In genomic region chr17:35844547-35844946, GRCh38 we compare ENCODE assay signal across 24 cellular contexts. TPM values are rescaled to one million over a fixed set of nuclear protein-coding genes. Genes with fewer than 3 reads are reported as not detected.
A peak's percentile ranks its signal among the peaks of the same experiment; 100 is the strongest.
DNase-seq lines count a peak whose midpoint lies in the region; ATAC-seq, FAIRE-seq and TF ChIP-seq lines count a peak whose summit lies in the region.
"Had no signal": no experiment of that assay in that cellular context is flagged by ENCODE, and none has a peak within 500 bp of the region (broad histone marks: within the 10 kb centered on the region; RNA-seq: fewer than 3 reads in every experiment).

No MANE protein-coding gene starts in this region.

- no peak overlapping the region for H3K27ac ChIP-seq in HEK293 (ENCODE audit: extremely low read depth, low read depth, low read length)
- H3K27ac ChIP-seq in GM12878 (ENCODE audit: control insufficient read depth, insufficient read depth) = no peak overlapping the region
- H3K27ac ChIP-seq in right cardiac atrium (ENCODE audit: low read length) = no peak overlapping the region
- H3K27ac ChIP-seq in thyroid gland = no peak overlapping the region
- H3K27ac ChIP-seq: 22Rv1, HL-60, RWPE1 had no signal

- H3K36me3 ChIP-seq in HEK293 (ENCODE audit: control insufficient read depth in 2 of 2, insufficient read depth in 1 of 2, low read length in 2 of 2) (peaks cover 94 to 98% of the 10 kb centered on the region in 2 experiments), GM12878 (ENCODE audit: control insufficient read depth in 2 of 2, insufficient read depth in 2 of 2, low read length in 1 of 2) (peaks cover 11 to 39% of the 10 kb centered on the region in 2 experiments), thyroid gland (peaks cover 54 to 81% of the 10 kb centered on the region in 2 donors)

- H3K4me3 Mint-ChIP-seq in T-helper 1 cell treated with Interleukin-12 subunit alpha and Interleukin-12 subunit beta and Interleukin-4 antibody, amounts not matched to agents 30 μg/mL and 1 μg/mL, for 36 hours = no peak overlapping the region
- no peak overlapping the region for H3K4me3 Mint-ChIP-seq in neural crest cell
- H3K4me3 Mint-ChIP-seq: B cell had no signal

- H2AFZ ChIP-seq in GM12878 (ENCODE audit: control insufficient read depth, low read depth, low read length) = no peak overlapping the region

- no peak for ATAC-seq in GM12878
- ATAC-seq in right cardiac atrium = no peak
- ATAC-seq: SK-N-SH treated with all-trans-retinoic acid at 6 μM for 48 hours had no signal

- no peaks in the 10 kb centered on the region for H3K9me3 Mint-ChIP-seq in T-helper 1 cell treated with Interleukin-12 subunit alpha and Interleukin-12 subunit beta and Interleukin-4 antibody, amounts not matched to agents 30 μg/mL and 1 μg/mL, for 36 hours
- H3K9me3 Mint-ChIP-seq in neural crest cell = no peaks in the 10 kb centered on the region

- POLR2A ChIA-PET in HEK293 (lab: Yijun Ruan, JAX) = no interaction called here
- POLR2A ChIA-PET in GM12878 (lab: Charles Lee) = no interaction called here

- CTCF ChIA-PET in HEK293 (lab: Yijun Ruan, JAX) (no interaction called here), GM12878 (lab: Yijun Ruan, JAX) (no interaction called here)

- DNase-seq in T-helper 1 cell (no peak), GM12878 (ENCODE audit: low read depth, low spot score) (no peak), neural crest cell (ENCODE audit: low read depth, low spot score) (no peak), amygdala (lab: John Stamatoyannopoulos, UW) (no peak), right cardiac atrium (no peak), thyroid gland (no peak)
- DNase-seq: NCI-H1092 treated with DMSO at 0.1 percent for 48 hours, NCI-H2081 treated with DMSO at 0.1 percent for 48 hours, NCI-H446 treated with DMSO at 0.1 percent for 48 hours, NCI-H69, SIG-M5 had no signal

- H3K4me2 ChIP-seq in GM12878 (ENCODE audit: control insufficient read depth, insufficient read depth) = no peak overlapping the region

- peaks cover 4% of the 10 kb centered on the region for H3K4me1 Mint-ChIP-seq in T-helper 1 cell treated with Interleukin-12 subunit alpha and Interleukin-12 subunit beta and Interleukin-4 antibody, amounts not matched to agents 30 μg/mL and 1 μg/mL, for 36 hours (ENCODE audit: low read depth)
- H3K4me1 Mint-ChIP-seq in neural crest cell = no peaks in the 10 kb centered on the region
- H3K4me1 Mint-ChIP-seq: B cell had no signal

- SMC1A ChIA-PET in GM12878 (lab: Charles Lee; ENCODE audit: uncharacterized antibody, unreplicated experiment) = no interaction called here

- no peak for FAIRE-seq in GM12878 (lab: Jason Lieb, UNC)
- FAIRE-seq: GM12891, GM18507 had no signal

- no peaks in the 10 kb centered on the region for H3K27me3 ChIP-seq in GM12878 (replicated peaks in 1 of 2; ENCODE audit: control insufficient read depth in 2 of 2, insufficient read depth in 2 of 2, low read length in 1 of 2)
- H3K27me3 ChIP-seq in right cardiac atrium (ENCODE audit: control insufficient read depth, insufficient read depth) = no peaks in the 10 kb centered on the region
- no peaks in the 10 kb centered on the region for H3K27me3 ChIP-seq in thyroid gland

- H3K4me1 ChIP-seq in HEK293 (ENCODE audit: control insufficient read depth, insufficient read depth, low read length) (no peaks in the 10 kb centered on the region), GM12878 (ENCODE audit: control insufficient read depth, insufficient read depth, low read length) (no peaks in the 10 kb centered on the region), right cardiac atrium (ENCODE audit: control insufficient read depth, insufficient read depth, low read length) (no peaks in the 10 kb centered on the region), thyroid gland (no peaks in the 10 kb centered on the region)

- H4K20me1 ChIP-seq in GM12878 (ENCODE audit: control insufficient read depth, insufficient read depth) = no peaks in the 10 kb centered on the region

- TF ChIP-seq CTCF in HEK293 (tag by site-specific recombination; IDR thresholded peaks at IDR 0.05) (no peak), GM12878 (IDR thresholded peaks at IDR 0.05 in 2 of 3, conservative IDR thresholded peaks at IDR 0.05 in 1 of 3; ENCODE audit: control insufficient read depth in 2 of 3, extremely low read depth in 1 of 3, insufficient read depth in 1 of 3, low read depth in 3 of 3, low read length in 3 of 3) (no peak), neural crest cell (conservative IDR thresholded peaks at IDR 0.05) (no peak), thyroid gland (IDR thresholded peaks at IDR 0.05) (no peak)

- TF ChIP-seq EP300 in GM12878 (IDR thresholded peaks at IDR 0.05; ENCODE audit: borderline replicate concordance in 1 of 2, control insufficient read depth in 1 of 2, low read depth in 2 of 2, low read length in 2 of 2) = no peak

- TF ChIP-seq RAD21 in GM12878 (IDR thresholded peaks at IDR 0.05; ENCODE audit: insufficient read depth, low read depth, low read length) = no peak

- H3K27ac Mint-ChIP-seq in T-helper 1 cell treated with Interleukin-12 subunit alpha and Interleukin-12 subunit beta and Interleukin-4 antibody, amounts not matched to agents 30 μg/mL and 1 μg/mL, for 36 hours = peak overlapping the region; percentile 49
- peak overlapping the region; percentile 75 for H3K27ac Mint-ChIP-seq in neural crest cell (ENCODE audit: unreplicated experiment)
- H3K27ac Mint-ChIP-seq: B cell had no signal

- intact Hi-C loops in GM12878 (cut with micrococcal nuclease; ENCODE audit: unreplicated experiment) = no loop called here
- intact Hi-C loops in right cardiac atrium (cut with DNase I) = no loop called here
- intact Hi-C loops in thyroid gland (cut with DNase I) = no loop called here

- no peaks in the 10 kb centered on the region for H3K27me3 Mint-ChIP-seq in T-helper 1 cell treated with Interleukin-12 subunit alpha and Interleukin-12 subunit beta and Interleukin-4 antibody, amounts not matched to agents 30 μg/mL and 1 μg/mL, for 36 hours (ENCODE audit: low read depth)
- H3K27me3 Mint-ChIP-seq in neural crest cell (ENCODE audit: low read depth) = no peaks in the 10 kb centered on the region
- H3K27me3 Mint-ChIP-seq: B cell had no signal

- no peak overlapping the region for H3K4me3 ChIP-seq in HEK293 (ENCODE audit: low read depth, low read length)
- no peak overlapping the region for H3K4me3 ChIP-seq in GM12878
- H3K4me3 ChIP-seq in right cardiac atrium (ENCODE audit: low read length) = no peak overlapping the region
- H3K4me3 ChIP-seq in thyroid gland (replicated peaks in 1 of 3) = no peak overlapping the region

- H3K9me3 ChIP-seq in HEK293 (ENCODE audit: control insufficient read depth, insufficient read depth, low read depth, low read length) (no peaks in the 10 kb centered on the region), GM12878 (replicated peaks; ENCODE audit: control insufficient read depth, insufficient read depth, low read length) (no peaks in the 10 kb centered on the region), right cardiac atrium (ENCODE audit: control insufficient read depth, low read length) (no peaks in the 10 kb centered on the region), thyroid gland (no peaks in the 10 kb centered on the region)

- in situ Hi-C loops in GM12878 (cut with MboI) = no loop called here

- TSS peak; percentile 88 for BruUV-seq in GM12878 (replicated peaks; lab: Mats Ljungman, UMichigan)

- H3K79me2 ChIP-seq in GM12878 (ENCODE audit: control insufficient read depth, insufficient read depth, low read length) = no peaks in the 10 kb centered on the region

- RAD21 ChIA-PET in GM12878 (lab: Charles Lee; ENCODE audit: unreplicated experiment) = no interaction called here

- no peak for TF ChIP-seq POLR2A in GM12878 (IDR thresholded peaks at IDR 0.05; ENCODE audit: low read depth, low read length)
- no peak for TF ChIP-seq POLR2A in thyroid gland (IDR thresholded peaks at IDR 0.05)

- no peak overlapping the region for H3K9ac ChIP-seq in GM12878 (ENCODE audit: control insufficient read depth, insufficient read depth, low read length)

- 98% methylated on average over 19 of the region's 19 CpGs for WGBS in GM12878 (ENCODE audit: insufficient coverage, insufficient replicate concordance, low lambda C conversion rate, missing lambda C conversion rate)
- WGBS in right cardiac atrium = 97% methylated on average over 19 of the region's 19 CpGs
- 93 to 96% methylated on average over 19 of the region's 19 CpGs for WGBS in thyroid gland, 2 donors

- H3K36me3 Mint-ChIP-seq in T-helper 1 cell treated with Interleukin-12 subunit alpha and Interleukin-12 subunit beta and Interleukin-4 antibody, amounts not matched to agents 30 μg/mL and 1 μg/mL, for 36 hours (ENCODE audit: low read depth) = peaks cover 43% of the 10 kb centered on the region
- peaks cover 35% of the 10 kb centered on the region for H3K36me3 Mint-ChIP-seq in neural crest cell (ENCODE audit: low read depth)

RNA-seq across cellular contexts. Expression of gene HEATR9, which starts 24.1 kb away (rescaled TPM):
- total RNA-seq in GM12878 (2013; cell fraction: nucleolus; rRNA removed) = 0.40 and 0.42 TPM in 2 replicates
- total RNA-seq in GM12878 (2014; rRNA removed) = 0.11 TPM in 1 of 2 replicates, not detected in the other
- 0.04 TPM in 1 of 2 replicates, not detected in the other for total RNA-seq in GM12878 (2014; rRNA removed; fragmentation: Illumina TruSeq; extraction: Trizol)
- total RNA-seq in GM12878 (2021) = 0.21 and 0.53 TPM in 2 replicates
- not detected for polyA plus RNA-seq in GM12878 (2011; ENCODE audit: low read depth)
- polyA plus RNA-seq in GM12878 (2011; rRNA removed) = 0.43 and 0.50 TPM in 2 replicates
- 0.27 and 0.28 TPM in 2 replicates for polyA plus RNA-seq in GM12878 (2011; cell fraction: cytosol; rRNA removed)
- polyA plus RNA-seq in GM12878 (2011; cell fraction: nucleus; rRNA removed) = 1.6 and 2.5 TPM in 2 replicates
- 0.06 TPM in 1 of 2 replicates, not detected in the other for polyA plus RNA-seq in GM12878 (2012)
- 0.08 and 0.12 TPM in 2 replicates for polyA plus RNA-seq in GM12878 (2014; fragmentation: Illumina TruSeq; extraction: Trizol)
- polyA plus RNA-seq in GM12878 (2014; fragmentation: Nextera tagmentation; extraction: Ambion mirVana) = under 1 TPM; 0.11 to 0.14 TPM
- 0.17 and 0.36 TPM in 2 replicates for polyA plus RNA-seq in GM12878 (2014; rRNA removed)
- polyA plus RNA-seq in GM12878 (2016; fragmentation: Nextera tagmentation; extraction: Ambion mirVana) = not detected
- 0.29 TPM in 1 of 2 replicates, not detected in the other for polyA minus RNA-seq in GM12878 (2011; rRNA and poly(A)+ RNA removed)
- polyA minus RNA-seq in GM12878 (2011; cell fraction: cytosol; rRNA and poly(A)+ RNA removed) = not detected in 2 replicates
- 0.29 and 0.48 TPM in 2 replicates for polyA minus RNA-seq in GM12878 (2011; cell fraction: nucleus; rRNA and poly(A)+ RNA removed)
- total RNA-seq in neural crest cell = not detected in 2 replicates
- total RNA-seq in right cardiac atrium = not detected
- not detected for polyA plus RNA-seq in right cardiac atrium
- under 1 TPM in 1 of 4 donors, not detected in 3; 0.40 TPM for total RNA-seq in thyroid gland
- total RNA-seq: B cell, H4, HT1080, LHCN-M2 had no signal
- polyA plus RNA-seq: AG04450 had no signal

RNA-seq across cellular contexts. Expression of gene TAF15, which starts 35.3 kb away (rescaled TPM):
- total RNA-seq in GM12878 (2013; cell fraction: nucleolus; rRNA removed) = 439 and 441 TPM in 2 replicates
- total RNA-seq in GM12878 (2014; rRNA removed) (41.9 and 46.2 TPM in 2 replicates), GM12878 (2014; rRNA removed; fragmentation: Illumina TruSeq; extraction: Trizol) (38.9 and 49.9 TPM in 2 replicates), GM12878 (2021) (202 and 205 TPM in 2 replicates), neural crest cell (300 and 320 TPM in 2 replicates), right cardiac atrium (100 to 1,000 TPM in 3 of 4 donors, 10 to 100 TPM in 1; 96.5 to 125 (median 106) TPM), thyroid gland (10 to 100 TPM; 55.9 to 79.8 (median 65.4) TPM)
- 123 TPM for polyA plus RNA-seq in GM12878 (2011; ENCODE audit: low read depth)
- polyA plus RNA-seq in GM12878 (2011; rRNA removed) (49.4 and 75.4 TPM in 2 replicates), GM12878 (2014; fragmentation: Illumina TruSeq; extraction: Trizol) (259 and 331 TPM in 2 replicates), GM12878 (2014; fragmentation: Nextera tagmentation; extraction: Ambion mirVana) (10 to 100 TPM in 1 of 2 experiments, 1 to 10 TPM in 1; 9.5 to 17.1 TPM), GM12878 (2014; rRNA removed) (131 and 137 TPM in 2 replicates), GM12878 (2016; fragmentation: Nextera tagmentation; extraction: Ambion mirVana) (10 to 100 TPM; 24.2 to 25.5 TPM), right cardiac atrium (86.3 TPM)
- polyA plus RNA-seq in GM12878 (2011; cell fraction: cytosol; rRNA removed) = 45.6 and 59.7 TPM in 2 replicates
- polyA plus RNA-seq in GM12878 (2011; cell fraction: nucleus; rRNA removed) = 64.3 and 96.8 TPM in 2 replicates
- 152 and 223 TPM in 2 replicates for polyA plus RNA-seq in GM12878 (2012)
- 67.4 and 105 TPM in 2 replicates for polyA minus RNA-seq in GM12878 (2011; rRNA and poly(A)+ RNA removed)
- 25.9 and 45.4 TPM in 2 replicates for polyA minus RNA-seq in GM12878 (2011; cell fraction: cytosol; rRNA and poly(A)+ RNA removed)
- polyA minus RNA-seq in GM12878 (2011; cell fraction: nucleus; rRNA and poly(A)+ RNA removed) = 84.5 and 117 TPM in 2 replicates

RNA-seq across cellular contexts. Expression of gene CCL5, which starts 35.6 kb away (rescaled TPM):
- total RNA-seq in GM12878 (2013; cell fraction: nucleolus; rRNA removed) = 13.2 and 14.2 TPM in 2 replicates
- total RNA-seq in GM12878 (2014; rRNA removed) = 82.0 and 96.3 TPM in 2 replicates
- total RNA-seq in GM12878 (2014; rRNA removed; fragmentation: Illumina TruSeq; extraction: Trizol) = 75.4 and 79.6 TPM in 2 replicates
- total RNA-seq in GM12878 (2021) = 60.2 and 71.7 TPM in 2 replicates
- polyA plus RNA-seq in GM12878 (2011; ENCODE audit: low read depth) = 24.2 TPM
- polyA plus RNA-seq in GM12878 (2011; rRNA removed) = 166 and 175 TPM in 2 replicates
- 161 and 226 TPM in 2 replicates for polyA plus RNA-seq in GM12878 (2011; cell fraction: cytosol; rRNA removed)
- 21.7 and 23.4 TPM in 2 replicates for polyA plus RNA-seq in GM12878 (2011; cell fraction: nucleus; rRNA removed)
- polyA plus RNA-seq in GM12878 (2012) = 28.6 and 36.4 TPM in 2 replicates
- polyA plus RNA-seq in GM12878 (2014; fragmentation: Illumina TruSeq; extraction: Trizol) = 95.6 and 112 TPM in 2 replicates
- 100 to 1,000 TPM; 139 to 186 TPM for polyA plus RNA-seq in GM12878 (2014; fragmentation: Nextera tagmentation; extraction: Ambion mirVana)
- polyA plus RNA-seq in GM12878 (2014; rRNA removed) = 84.0 and 99.6 TPM in 2 replicates
- 10 to 100 TPM; 45.7 to 56.1 TPM for polyA plus RNA-seq in GM12878 (2016; fragmentation: Nextera tagmentation; extraction: Ambion mirVana)
- polyA minus RNA-seq in GM12878 (2011; rRNA and poly(A)+ RNA removed) = 62.0 and 109 TPM in 2 replicates
- polyA minus RNA-seq in GM12878 (2011; cell fraction: cytosol; rRNA and poly(A)+ RNA removed) = 37.3 and 38.6 TPM in 2 replicates
- polyA minus RNA-seq in GM12878 (2011; cell fraction: nucleus; rRNA and poly(A)+ RNA removed) = 4.0 and 6.3 TPM in 2 replicates
- not detected in 2 replicates for total RNA-seq in neural crest cell
- 1 to 10 TPM; 1.2 to 3.3 (median 2.3) TPM for total RNA-seq in right cardiac atrium
- 1.6 TPM for polyA plus RNA-seq in right cardiac atrium
- 1 to 10 TPM; 2.1 to 5.3 (median 3.8) TPM for total RNA-seq in thyroid gland
- total RNA-seq: H4, HT1080 had no signal
- polyA plus RNA-seq: AG04450 had no signal

RNA-seq across cellular contexts. Expression of gene MMP28, which starts 49.1 kb away (rescaled TPM):
- not detected in 2 replicates for total RNA-seq in GM12878 (2013; cell fraction: nucleolus; rRNA removed)
- total RNA-seq in GM12878 (2014; rRNA removed) (not detected in 2 replicates), GM12878 (2014; rRNA removed; fragmentation: Illumina TruSeq; extraction: Trizol) (not detected in 2 replicates), GM12878 (2021) (not detected in 2 replicates), neural crest cell (0.68 and 0.71 TPM in 2 replicates), right cardiac atrium (1 to 10 TPM; 4.6 to 5.8 (median 5.4) TPM), thyroid gland (10 to 100 TPM; 12.4 to 48.0 (median 28.6) TPM)
- not detected for polyA plus RNA-seq in GM12878 (2011; ENCODE audit: low read depth)
- polyA plus RNA-seq in GM12878 (2011; rRNA removed) (not detected in 2 replicates), GM12878 (2014; fragmentation: Illumina TruSeq; extraction: Trizol) (not detected in 2 replicates), GM12878 (2014; fragmentation: Nextera tagmentation; extraction: Ambion mirVana) (not detected), GM12878 (2014; rRNA removed) (not detected in 2 replicates), GM12878 (2016; fragmentation: Nextera tagmentation; extraction: Ambion mirVana) (not detected), right cardiac atrium (9.2 TPM)
- not detected in 2 replicates for polyA plus RNA-seq in GM12878 (2011; cell fraction: cytosol; rRNA removed)
- not detected in 2 replicates for polyA plus RNA-seq in GM12878 (2011; cell fraction: nucleus; rRNA removed)
- not detected in 2 replicates for polyA plus RNA-seq in GM12878 (2012)
- polyA minus RNA-seq in GM12878 (2011; rRNA and poly(A)+ RNA removed) = not detected in 2 replicates
- 1.9 TPM in 1 of 2 replicates, not detected in the other for polyA minus RNA-seq in GM12878 (2011; cell fraction: cytosol; rRNA and poly(A)+ RNA removed)
- not detected in 2 replicates for polyA minus RNA-seq in GM12878 (2011; cell fraction: nucleus; rRNA and poly(A)+ RNA removed)
- total RNA-seq: LHCN-M2 had no signal
